ENCODE assay signal across 12 cellular contexts in the genomic region with DNA sequence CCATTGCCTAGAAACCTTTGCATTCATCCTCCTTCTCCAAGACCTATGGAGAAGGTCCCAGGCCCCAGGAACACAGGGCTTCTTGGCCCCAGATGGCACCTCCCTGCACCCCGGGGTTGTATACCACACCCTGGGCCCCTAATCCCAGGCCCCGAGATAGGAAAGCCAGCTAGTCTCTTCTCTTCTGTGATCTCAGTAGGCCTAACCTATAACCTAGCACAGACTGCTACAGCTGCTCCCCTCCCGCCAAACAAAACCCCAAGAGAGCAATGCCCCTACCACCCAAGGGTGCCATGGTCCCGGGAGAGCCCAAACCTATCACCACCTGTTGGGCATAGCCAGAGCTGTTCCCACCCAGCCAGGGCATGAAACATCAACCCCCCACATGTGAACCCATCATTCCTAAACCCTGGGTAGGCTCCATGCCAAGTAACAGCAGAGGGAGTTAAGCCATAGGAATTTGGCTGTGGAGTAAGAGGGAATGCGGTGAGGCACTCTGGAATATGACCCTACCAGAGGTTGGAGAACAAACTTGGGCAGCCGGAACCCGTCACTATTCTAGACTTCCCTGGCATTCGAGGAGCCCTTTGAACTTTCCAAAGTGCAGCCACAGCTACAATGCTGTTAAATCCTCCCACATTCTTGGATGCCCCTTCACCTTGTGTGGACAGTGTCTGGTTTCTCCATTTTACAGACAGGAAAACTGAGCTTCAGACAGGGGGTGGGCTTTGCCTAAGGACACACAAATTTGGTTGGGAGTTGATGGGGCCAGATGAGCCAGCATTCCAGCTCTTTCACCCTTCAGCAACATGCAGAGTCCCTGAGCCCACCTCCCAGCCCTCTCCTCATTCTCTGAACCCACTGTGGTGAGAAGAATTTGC. TPM values are rescaled to one million over a fixed set of nuclear protein-coding genes. Genes with fewer than 3 reads are reported as not detected.
A peak's percentile ranks its signal among the peaks of the same experiment; 100 is the strongest.
DNase-seq lines count a peak whose midpoint lies in the region; ATAC-seq and TF ChIP-seq lines count a peak whose summit lies in the region.
"Had no signal": no experiment of that assay in that cellular context is flagged by ENCODE, and none has a peak within 500 bp of the region (broad histone marks: within the 10 kb centered on the region; RNA-seq: fewer than 3 reads in every experiment).

No MANE protein-coding gene starts in this region.

- H3K4me3 ChIP-seq in CD4-positive, CD25-positive, alpha-beta regulatory T cell (ENCODE audit: low read depth, low read length), result peak overlapping the region; percentile 53
- H3K4me3 ChIP-seq in liver (ENCODE audit: low read depth in 1 of 3, low read length in 3 of 3), result no peak overlapping the region

- no peak for ATAC-seq in CD4-positive, CD25-positive, alpha-beta regulatory T cell (ENCODE audit: low read depth in 2 of 2)
- ATAC-seq in GM18867 (IDR thresholded peaks at IDR 0.05; ENCODE audit: unreplicated experiment), result no peak

- H3K27ac ChIP-seq in CD4-positive, CD25-positive, alpha-beta regulatory T cell (ENCODE audit: insufficient read depth, low read length, poor library complexity, severe bottlenecking), result peak overlapping the region; percentile 77
- no peak overlapping the region for H3K27ac ChIP-seq in liver (ENCODE audit: low read depth in 1 of 2, low read length in 2 of 2)

- WGBS in liver, result 75% methylated on average over 8 of the region's 8 CpGs

- H3K9me3 ChIP-seq in CD4-positive, CD25-positive, alpha-beta regulatory T cell (ENCODE audit: control insufficient read depth in 2 of 2, low read length in 2 of 2), result no peaks in the 10 kb centered on the region
- H3K9me3 ChIP-seq in liver (ENCODE audit: control insufficient read depth in 4 of 4, low read length in 3 of 4), result no peaks in the 10 kb centered on the region

- H3K36me3 Mint-ChIP-seq in CD4-positive, CD25-positive, alpha-beta regulatory T cell, result peaks cover 3% of the 10 kb centered on the region
- H3K36me3 Mint-ChIP-seq in activated T-helper 1 cell treated with anti-CD3 and anti-CD28 coated beads, Interleukin-12 subunit alpha, Interleukin-12 subunit beta, Interleukin-2, Interleukin-4 antibody, amounts not matched to agents 30 ng/mL and 10 ng/mL and 1 ng/mL, durations not matched to agents 14 hours and 24 hours and 36 hours (ENCODE audit: low read depth), result peaks cover 2% of the 10 kb centered on the region

- H3K9me3 Mint-ChIP-seq in CD4-positive, CD25-positive, alpha-beta regulatory T cell, result no peaks in the 10 kb centered on the region
- no peaks in the 10 kb centered on the region for H3K9me3 Mint-ChIP-seq in activated T-helper 1 cell treated with anti-CD3 and anti-CD28 coated beads, Interleukin-12 subunit alpha, Interleukin-12 subunit beta, Interleukin-2, Interleukin-4 antibody, amounts not matched to agents 30 ng/mL and 10 ng/mL and 1 ng/mL, durations not matched to agents 14 hours and 24 hours and 36 hours

- peak overlapping the region; percentile 83 to 95 (median 93) for H3K27ac Mint-ChIP-seq in CD4-positive, CD25-positive, alpha-beta regulatory T cell
- peak overlapping the region; percentile 86 for H3K27ac Mint-ChIP-seq in activated T-helper 1 cell treated with anti-CD3 and anti-CD28 coated beads, Interleukin-12 subunit alpha, Interleukin-12 subunit beta, Interleukin-2, Interleukin-4 antibody, amounts not matched to agents 30 ng/mL and 10 ng/mL and 1 ng/mL, durations not matched to agents 14 hours and 24 hours and 36 hours

- no peaks in the 10 kb centered on the region for H3K27me3 ChIP-seq in CD4-positive, CD25-positive, alpha-beta regulatory T cell (ENCODE audit: control insufficient read depth, insufficient read depth, low read length)
- no peaks in the 10 kb centered on the region for H3K27me3 ChIP-seq in liver (ENCODE audit: control insufficient read depth in 4 of 4, insufficient read depth in 4 of 4, low read length in 3 of 4)

- TF ChIP-seq CTCF in liver (IDR thresholded peaks at IDR 0.05; ENCODE audit: low read depth, low read length, missing input control), result no peak

- H3K27me3 Mint-ChIP-seq in CD4-positive, CD25-positive, alpha-beta regulatory T cell, result peaks cover 4% of the 10 kb centered on the region
- no peaks in the 10 kb centered on the region for H3K27me3 Mint-ChIP-seq in activated T-helper 1 cell treated with anti-CD3 and anti-CD28 coated beads, Interleukin-12 subunit alpha, Interleukin-12 subunit beta, Interleukin-2, Interleukin-4 antibody, amounts not matched to agents 30 ng/mL and 10 ng/mL and 1 ng/mL, durations not matched to agents 14 hours and 24 hours and 36 hours (ENCODE audit: insufficient read depth)

- TF ChIP-seq RAD21 in liver (IDR thresholded peaks at IDR 0.05), result no peak

- H3K4me1 Mint-ChIP-seq in CD4-positive, CD25-positive, alpha-beta regulatory T cell, result peaks cover 7 to 71% (median 24%) of the 10 kb centered on the region in 4 donors
- peaks cover 37% of the 10 kb centered on the region for H3K4me1 Mint-ChIP-seq in activated T-helper 1 cell treated with anti-CD3 and anti-CD28 coated beads, Interleukin-12 subunit alpha, Interleukin-12 subunit beta, Interleukin-2, Interleukin-4 antibody, amounts not matched to agents 30 ng/mL and 10 ng/mL and 1 ng/mL, durations not matched to agents 14 hours and 24 hours and 36 hours (ENCODE audit: low read depth)

- H3K36me3 ChIP-seq in CD4-positive, CD25-positive, alpha-beta regulatory T cell (ENCODE audit: control insufficient read depth, insufficient read depth, low read length), result no peaks in the 10 kb centered on the region
- H3K36me3 ChIP-seq in liver (ENCODE audit: control insufficient read depth in 4 of 4, insufficient read depth in 3 of 4, low read depth in 1 of 4, low read length in 3 of 4), result no peaks in the 10 kb centered on the region

- intact Hi-C loops in activated T-helper 1 cell treated with anti-CD3 and anti-CD28 coated beads, Interleukin-12 subunit alpha, Interleukin-12 subunit beta, Interleukin-2, Interleukin-4 antibody, amounts not matched to agents 30 ng/mL and 10 ng/mL and 1 ng/mL, durations not matched to agents 14 hours and 24 hours and 36 hours (cut with micrococcal nuclease), result loop anchor here (1.0 kb wide), 3 partner anchors 8 to 12 kb away; no protein-coding TSS in a partner anchor

- no peak overlapping the region for H3K9ac ChIP-seq in liver (ENCODE audit: low read depth in 1 of 2, low read length in 2 of 2)

- H3K4me1 ChIP-seq in CD4-positive, CD25-positive, alpha-beta regulatory T cell (ENCODE audit: control insufficient read depth, insufficient read depth, low read length, poor library complexity, severe bottlenecking), result peaks cover 68% of the 10 kb centered on the region
- H3K4me1 ChIP-seq in liver (ENCODE audit: control insufficient read depth in 4 of 4, insufficient read depth in 4 of 4, low read length in 3 of 4), result peaks cover 0 to 3% (median 2%) of the 10 kb centered on the region in 4 donors

- peak overlapping the region; percentile 69 to 86 (median 73) for H3K4me3 Mint-ChIP-seq in CD4-positive, CD25-positive, alpha-beta regulatory T cell
- H3K4me3 Mint-ChIP-seq in activated T-helper 1 cell treated with anti-CD3 and anti-CD28 coated beads, Interleukin-12 subunit alpha, Interleukin-12 subunit beta, Interleukin-2, Interleukin-4 antibody, amounts not matched to agents 30 ng/mL and 10 ng/mL and 1 ng/mL, durations not matched to agents 14 hours and 24 hours and 36 hours, result peak overlapping the region; percentile 15

- no peak for DNase-seq in CD4-positive, CD25-positive, alpha-beta regulatory T cell
- peak; percentile 17 for DNase-seq in HS-27A (ENCODE audit: low read depth)
- DNase-seq in activated T-helper 1 cell treated with anti-CD3 and anti-CD28 coated beads, Interleukin-12 subunit alpha, Interleukin-12 subunit beta, Interleukin-2, Interleukin-4 antibody, amounts not matched to agents 30 ng/mL and 10 ng/mL and 1 ng/mL, durations not matched to agents 14 hours and 24 hours and 36 hours (ENCODE audit: low spot score), result no peak
- DNase-seq in HuH-7.5 (ENCODE audit: low spot score), result no peak
- DNase-seq in stimulated activated CD4-positive, alpha-beta T cell treated with anti-CD3 and anti-CD28 coated beads, Interleukin-4, amount 100 ng/mL, for 4 hours, result no peak
- DNase-seq in NCI-H2107 treated with DMSO at 0.1 percent for 48 hours (lab: John Stamatoyannopoulos, UW; ENCODE audit: unreplicated experiment), result no peak
- DNase-seq: kidney, NCI-H2081, retina had no signal

TF ChIP-seq in liver, 16 proteins besides CTCF, POLR2A, EP300 and RAD21:
- TF ChIP-seq FOXA1 (IDR thresholded peaks at IDR 0.05) (no peak), NR2F2 (IDR thresholded peaks at IDR 0.05) (no peak), HNF4A (conservative IDR thresholded peaks at IDR 0.05) (peak; percentile 24 to 32), SP1 (IDR thresholded peaks at IDR 0.05) (peak; percentile 14)

RNA-seq across cellular contexts. Expression of gene SASH3, which starts 10.9 kb away (rescaled TPM):
- 117 TPM for total RNA-seq in CD4-positive, CD25-positive, alpha-beta regulatory T cell
- 100 to 1,000 TPM; 161 to 205 (median 193) TPM for polyA plus RNA-seq in CD4-positive, CD25-positive, alpha-beta regulatory T cell
- 129 and 135 TPM in 2 replicates for total RNA-seq in activated T-helper 1 cell treated with anti-CD3 and anti-CD28 coated beads, Interleukin-12 subunit alpha, Interleukin-12 subunit beta, Interleukin-2, Interleukin-4 antibody, amounts not matched to agents 30 ng/mL and 10 ng/mL and 1 ng/mL, durations not matched to agents 14 hours and 24 hours and 36 hours
- total RNA-seq in liver, result 1 to 10 TPM; 4.5 to 9.5 TPM
- polyA plus RNA-seq in liver, result 1 to 10 TPM; 1.8 to 3.2 TPM
- total RNA-seq: glomerular endothelial cell had no signal

RNA-seq across cellular contexts. Expression of gene XPNPEP2, which starts 30.0 kb away (rescaled TPM):
- total RNA-seq in CD4-positive, CD25-positive, alpha-beta regulatory T cell, result 0.99 TPM
- under 1 TPM; 0.17 to 0.75 (median 0.41) TPM for polyA plus RNA-seq in CD4-positive, CD25-positive, alpha-beta regulatory T cell
- 0.16 and 0.24 TPM in 2 replicates for total RNA-seq in activated T-helper 1 cell treated with anti-CD3 and anti-CD28 coated beads, Interleukin-12 subunit alpha, Interleukin-12 subunit beta, Interleukin-2, Interleukin-4 antibody, amounts not matched to agents 30 ng/mL and 10 ng/mL and 1 ng/mL, durations not matched to agents 14 hours and 24 hours and 36 hours
- 1 to 10 TPM in 1 of 2 donors, under 1 TPM in 1; 0.19 to 2.1 TPM for total RNA-seq in liver
- 10 to 100 TPM in 1 of 2 donors, 1 to 10 TPM in 1; 7.7 to 23.0 TPM for polyA plus RNA-seq in liver
- total RNA-seq: glomerular endothelial cell had no signal

Comparison
In these comparisons a context has a peak if more than half of its experiments do, and no peak if none do; other contexts are left out.
1. RNA of gene SASH3, which starts 10.9 kb away (total RNA-seq): 129 to 135 TPM in activated T-helper 1 cell treated with anti-CD3 and anti-CD28 coated beads, Interleukin-12 subunit alpha, Interleukin-12 subunit beta, Interleukin-2, Interleukin-4 antibody, amounts not matched to agents 30 ng/mL and 10 ng/mL and 1 ng/mL, durations not matched to agents 14 hours and 24 hours and 36 hours and 117 TPM in CD4-positive, CD25-positive, alpha-beta regulatory T cell (single experiment); 4.5 to 9.5 TPM in liver; every median in the first group is over 10 times any median in the second.